31 cellular contexts compared by ENCODE assay signal in the genomic region with DNA sequence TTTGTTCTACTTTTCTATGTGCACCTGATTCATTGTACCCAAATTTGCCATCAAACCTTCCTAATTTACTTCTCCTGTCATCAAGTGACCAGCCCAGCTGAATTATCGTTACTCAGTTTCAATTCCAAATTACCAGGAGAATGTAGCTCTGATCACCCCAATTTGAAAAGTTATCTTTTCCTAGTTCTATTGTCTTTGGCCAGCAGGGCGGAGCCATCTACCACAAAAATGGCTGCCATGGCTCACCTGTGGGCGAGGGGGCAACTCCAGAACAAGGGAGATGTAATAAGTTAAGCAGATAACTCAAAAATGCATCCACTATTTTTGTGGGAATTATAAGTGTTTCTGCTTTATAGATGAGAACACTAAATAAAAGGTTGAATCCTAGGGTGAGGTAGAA.
DNase-seq lines count a peak whose midpoint lies in the region; ATAC-seq, FAIRE-seq and TF ChIP-seq lines count a peak whose summit lies in the region.
"Had no signal": no experiment of that assay in that cellular context is flagged by ENCODE, and none has a peak within 500 bp of the region (broad histone marks: within the 10 kb centered on the region; RNA-seq: fewer than 3 reads in every experiment).

No MANE protein-coding gene starts in this region.

- H3K27ac ChIP-seq in HepG2 (ENCODE audit: extremely low read length, insufficient read depth, low read length) (no peak overlapping the region), right lobe of liver (no peak overlapping the region), KMS-11 (no peak overlapping the region)
- H3K27ac ChIP-seq: BLaER1 treated with 17β-estradiol and CSF1 and Interleukin-3, amounts not matched to agents 10 nM and 100 nM; coronary artery; gastroesophageal sphincter; left ventricle myocardium inferior; ovary; right atrium auricular region; spleen; testis; vagina had no signal

- TF ChIP-seq CTCF in HepG2 (CRISPR knock-in tag; IDR thresholded peaks at IDR 0.05) (no peak), right lobe of liver (IDR thresholded peaks at IDR 0.05) (no peak), KMS-11 (conservative IDR thresholded peaks at IDR 0.05; ENCODE audit: low read depth, low read length) (peak; percentile 52), WTC11 (IDR thresholded peaks at IDR 0.05) (no peak), type B pancreatic cell (conservative IDR thresholded peaks at IDR 0.05) (peak; percentile 33)

- H3K9me3 Mint-ChIP-seq in WTC11, result peaks cover 7% of the 10 kb centered on the region
- H3K9me3 Mint-ChIP-seq in type B pancreatic cell, result no peaks in the 10 kb centered on the region
- H3K9me3 Mint-ChIP-seq: activated T-cell treated with anti-CD3 and anti-CD28 coated beads, Interleukin-2, amount 50 U/mL, for 24 hours had no signal

- H3K4me2 ChIP-seq in HepG2 (ENCODE audit: low read depth, low read length), result no peak overlapping the region
- H3K4me2 ChIP-seq in KMS-11, result no peak overlapping the region
- H3K4me2 ChIP-seq: BLaER1 treated with 17β-estradiol and CSF1 and Interleukin-3, amounts not matched to agents 10 nM and 100 nM had no signal

- H3K79me2 ChIP-seq in HepG2 (ENCODE audit: insufficient read depth, low read length) (no peaks in the 10 kb centered on the region), KMS-11 (ENCODE audit: insufficient read depth, low read depth) (no peaks in the 10 kb centered on the region)

- H3K27ac Mint-ChIP-seq in WTC11 (no peak overlapping the region), type B pancreatic cell (no peak overlapping the region)
- H3K27ac Mint-ChIP-seq: activated T-cell treated with anti-CD3 and anti-CD28 coated beads, Interleukin-2, amount 50 U/mL, for 24 hours; natural killer cell had no signal

- no peak for TF ChIP-seq RAD21 in HepG2 (CRISPR knock-in tag; IDR thresholded peaks at IDR 0.05)

- ATAC-seq in HepG2 (no peak), right lobe of liver (no peak), WTC11 (no peak)
- ATAC-seq: gastroesophageal sphincter, natural killer cell had no signal

- H4K20me1 ChIP-seq in HepG2 (ENCODE audit: insufficient read depth, low read length) (no peaks in the 10 kb centered on the region), KMS-11 (ENCODE audit: insufficient read depth) (no peaks in the 10 kb centered on the region)
- H4K20me1 ChIP-seq: BLaER1 treated with 17β-estradiol and CSF1 and Interleukin-3, amounts not matched to agents 10 nM and 100 nM had no signal

- no peaks in the 10 kb centered on the region for H3K27me3 Mint-ChIP-seq in WTC11 (ENCODE audit: low read depth)
- H3K27me3 Mint-ChIP-seq in type B pancreatic cell, result peaks cover 4% of the 10 kb centered on the region

- no peak overlapping the region for H3K4me3 ChIP-seq in HepG2 (replicated peaks in 1 of 3; ENCODE audit: insufficient read depth in 1 of 3, low read depth in 2 of 3, low read length in 3 of 3)
- no peak overlapping the region for H3K4me3 ChIP-seq in right lobe of liver
- H3K4me3 ChIP-seq in KMS-11 (IDR thresholded peaks at IDR 0.05; ENCODE audit: insufficient read depth, low read depth, low read length), result no peak overlapping the region
- H3K4me3 ChIP-seq: BLaER1 treated with 17β-estradiol and CSF1 and Interleukin-3, amounts not matched to agents 10 nM and 100 nM; coronary artery; gastroesophageal sphincter; left ventricle myocardium inferior; ovary; right atrium auricular region; spleen; testis; vagina had no signal

- H2AFZ ChIP-seq in HepG2 (ENCODE audit: low read length) (no peak overlapping the region), KMS-11 (ENCODE audit: low read depth) (no peak overlapping the region)

- no peaks in the 10 kb centered on the region for H3K36me3 Mint-ChIP-seq in WTC11
- no peaks in the 10 kb centered on the region for H3K36me3 Mint-ChIP-seq in type B pancreatic cell
- H3K36me3 Mint-ChIP-seq: natural killer cell had no signal

- BruUV-seq in HepG2 (replicated peaks; lab: Mats Ljungman, UMichigan), result no TSS peak

- H3K4me1 ChIP-seq in HepG2 (ENCODE audit: insufficient read depth, low read length), result no peaks in the 10 kb centered on the region
- no peaks in the 10 kb centered on the region for H3K4me1 ChIP-seq in right lobe of liver
- peaks cover 35% of the 10 kb centered on the region for H3K4me1 ChIP-seq in KMS-11 (ENCODE audit: low read depth, poor library complexity, severe bottlenecking)
- H3K4me1 ChIP-seq: gastroesophageal sphincter, left ventricle myocardium inferior, right atrium auricular region, spleen, testis, vagina had no signal

- no peak overlapping the region for H3K9ac ChIP-seq in HepG2 (ENCODE audit: insufficient read depth, low read depth, low read length)
- no peak overlapping the region for H3K9ac ChIP-seq in KMS-11
- H3K9ac ChIP-seq: BLaER1 treated with 17β-estradiol and CSF1 and Interleukin-3, amounts not matched to agents 10 nM and 100 nM had no signal

- H3K9me3 ChIP-seq in HepG2 (ENCODE audit: low read length) (no peaks in the 10 kb centered on the region), right lobe of liver (no peaks in the 10 kb centered on the region)
- H3K9me3 ChIP-seq: BLaER1 treated with 17β-estradiol and CSF1 and Interleukin-3, amounts not matched to agents 10 nM and 100 nM; gastroesophageal sphincter; left ventricle myocardium inferior; ovary; right atrium auricular region; spleen; testis; vagina had no signal

- POLR2A ChIA-PET in HepG2 (lab: Yijun Ruan, JAX) (no interaction called here), WTC11 (lab: Charles Lee) (no interaction called here)

- H3K36me3 ChIP-seq in HepG2 (replicated peaks in 1 of 2; ENCODE audit: control insufficient read depth in 1 of 2, insufficient read depth in 2 of 2, low read length in 2 of 2) (no peaks in the 10 kb centered on the region), right lobe of liver (no peaks in the 10 kb centered on the region), KMS-11 (ENCODE audit: insufficient read depth) (no peaks in the 10 kb centered on the region)
- H3K36me3 ChIP-seq: BLaER1 treated with 17β-estradiol and CSF1 and Interleukin-3, amounts not matched to agents 10 nM and 100 nM; gastroesophageal sphincter; left ventricle myocardium inferior; ovary; right atrium auricular region; spleen; vagina had no signal

- CTCF ChIA-PET in HepG2 (lab: Yijun Ruan, JAX; ENCODE audit: low intra/inter-chr PET ratio, low total read pairs), result no interaction called here
- CTCF ChIA-PET in WTC11 (lab: Charles Lee), result interaction anchor here (0.6 to 1.1 kb wide), 3 partner anchors 17 to 618 kb away, joined by 3 to 4 read pairs (median 3); no protein-coding TSS in a partner anchor

- DNase-seq in HepG2 (ENCODE audit: low spot score), result no peak
- DNase-seq in right lobe of liver, result no peak
- peak; percentile 21 for DNase-seq in WTC11 (ENCODE audit: low spot score)
- DNase-seq in type B pancreatic cell (ENCODE audit: extremely low spot score, unreplicated experiment), result no peak
- no peak for DNase-seq in SIG-M5 treated with dmso at 0.1 percent for 504 hours (lab: John Stamatoyannopoulos, UW; ENCODE audit: unreplicated experiment)
- no peak for DNase-seq in NCI-H2227 treated with DMSO at 0.1 percent for 48 hours (lab: John Stamatoyannopoulos, UW)
- no peak for DNase-seq in ACHN
- DNase-seq: activated CD4-positive, CD25-positive, alpha-beta regulatory T cell; activated naive CD4-positive, alpha-beta T cell; activated T-cell treated with anti-CD3 and anti-CD28 coated beads, Interleukin-2, amount 50 U/mL, for 24 hours; hippocampal formation; KBM-7; left ventricle myocardium inferior; midbrain; natural killer cell; NCI-H187; ovary; Right ventricle myocardium superior; spleen; stimulated activated CD4-positive, alpha-beta T cell treated with anti-CD3 and anti-CD28 coated beads, Interleukin-4, amount 100 ng/mL, for 24 hours; stimulated activated naive CD4-positive, alpha-beta T cell treated with Interleukin-2 at 50 U/mL for 16 hours; SW 1271; T1000; testis had no signal

- H3K27me3 ChIP-seq in HepG2 (ENCODE audit: control insufficient read depth in 1 of 2, insufficient read depth in 2 of 2, low read length in 2 of 2) (no peaks in the 10 kb centered on the region), right lobe of liver (no peaks in the 10 kb centered on the region), KMS-11 (ENCODE audit: insufficient read depth, low read depth) (no peaks in the 10 kb centered on the region)
- H3K27me3 ChIP-seq: BLaER1 treated with 17β-estradiol and CSF1 and Interleukin-3, amounts not matched to agents 10 nM and 100 nM; gastroesophageal sphincter; ovary; right atrium auricular region; spleen; testis; vagina had no signal

- in situ Hi-C loops in HepG2 (cut with HindIII; ENCODE audit: extremely low pct_ligation_motif_present, low pct_unique_long_range_greater_than_20kb), result no loop called here
- in situ Hi-C loops in ACHN (cut with HindIII; ENCODE audit: low pct_ligation_motif_present, low pct_unique_long_range_greater_than_20kb, low sequenced_read_pairs), result no loop called here

- FAIRE-seq in HepG2 (lab: Jason Lieb, UNC), result no peak
- FAIRE-seq: GM18507 had no signal

- TF ChIP-seq EP300 in HepG2 (IDR thresholded peaks at IDR 0.05; ENCODE audit: low read depth in 2 of 2, low read length in 2 of 2) (no peak), HepG2 (CRISPR knock-in tag; IDR thresholded peaks at IDR 0.05; ENCODE audit: borderline replicate concordance) (no peak)

- intact Hi-C loops in HepG2 (cut with micrococcal nuclease; ENCODE audit: unreplicated experiment), result no loop called here
- intact Hi-C loops in right lobe of liver (cut with DNase I), result no loop called here

- no peak overlapping the region for H3K4me3 Mint-ChIP-seq in WTC11
- no peak overlapping the region for H3K4me3 Mint-ChIP-seq in type B pancreatic cell
- H3K4me3 Mint-ChIP-seq: activated T-cell treated with anti-CD3 and anti-CD28 coated beads, Interleukin-2, amount 50 U/mL, for 24 hours; natural killer cell had no signal

- TF ChIP-seq POLR2A in HepG2 (IDR thresholded peaks at IDR 0.05; ENCODE audit: insufficient read depth in 1 of 2, low read depth in 2 of 2, low read length in 2 of 2), result no peak
- no peak for TF ChIP-seq POLR2A in right lobe of liver (IDR thresholded peaks at IDR 0.05)

- no peaks in the 10 kb centered on the region for H3K4me1 Mint-ChIP-seq in WTC11
- H3K4me1 Mint-ChIP-seq in type B pancreatic cell (ENCODE audit: unreplicated experiment), result no peaks in the 10 kb centered on the region
- H3K4me1 Mint-ChIP-seq: natural killer cell had no signal

- WGBS in HepG2 (ENCODE audit: low lambda C conversion rate), result 1% methylated on average over 3 of the region's 3 CpGs
- WGBS in right lobe of liver (ENCODE audit: insufficient coverage, low coverage, low lambda C conversion rate, missing lambda C conversion rate), result 58% methylated on average over 3 of the region's 3 CpGs

TF ChIP-seq in HepG2, 621 proteins besides CTCF, POLR2A, EP300 and RAD21 (continues in another document):
- TF ChIP-seq ZNF747 (CRISPR knock-in tag; IDR thresholded peaks at IDR 0.05; ENCODE audit: borderline replicate concordance), result no peak
- no peak for TF ChIP-seq NFE2L1 (CRISPR knock-in tag; IDR thresholded peaks at IDR 0.05; ENCODE audit: borderline replicate concordance)
- TF ChIP-seq YY1 (IDR thresholded peaks at IDR 0.05; ENCODE audit: insufficient read depth, insufficient replicate concordance, low read depth, low read length), result peak; percentile 38

TF ChIP-seq in WTC11, 78 proteins besides CTCF, POLR2A, EP300 and RAD21 (continues in another document):
- no peak for TF ChIP-seq CREB1 (CRISPR knock-in tag; IDR thresholded peaks at IDR 0.05)

Comparison
In these comparisons a context has a peak if more than half of its experiments do, and no peak if none do; other contexts are left out.
1. CTCF ChIP-seq: peak in KMS-11 (single experiment) and type B pancreatic cell (single experiment); none in HepG2 (single experiment), right lobe of liver (0 of 4) and WTC11 (single experiment).